ENCODE assay signal across 12 cellular contexts in the genomic region with DNA sequence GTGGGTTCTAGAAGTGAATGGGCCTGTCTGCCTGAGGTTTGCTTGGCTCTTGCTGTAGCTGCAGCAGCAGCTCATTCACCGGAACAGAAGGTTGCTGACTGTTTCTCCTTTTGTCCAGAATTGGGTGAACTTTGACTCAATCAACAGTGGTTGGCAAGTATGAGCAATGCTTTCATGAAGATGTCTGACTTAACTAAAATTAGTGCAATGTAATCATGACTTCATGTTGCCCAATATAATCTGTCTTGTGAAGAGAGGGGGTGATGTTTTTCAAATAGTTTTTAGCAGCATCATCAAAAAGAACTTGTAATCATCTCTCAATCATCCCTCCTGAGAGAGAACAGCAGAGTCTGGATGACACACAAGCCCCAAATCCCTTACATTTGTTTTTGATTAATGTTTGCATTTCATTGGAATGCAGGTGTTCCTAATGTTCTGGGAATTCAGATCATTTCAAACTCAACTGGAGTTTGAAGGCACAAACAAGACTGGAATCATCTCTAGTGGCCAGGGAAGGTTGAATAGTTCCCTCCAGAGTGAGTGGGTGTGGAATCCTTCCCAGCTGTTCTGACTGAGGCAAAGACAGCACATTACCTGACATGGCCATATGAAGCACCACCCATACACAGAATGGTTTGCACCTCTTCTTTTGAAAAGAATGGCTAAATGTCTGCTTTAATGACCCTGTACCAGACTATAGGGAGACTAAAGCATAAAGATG.
A peak's percentile ranks its signal among the peaks of the same experiment; 100 is the strongest.
DNase-seq lines count a peak whose midpoint lies in the region; ATAC-seq and TF ChIP-seq lines count a peak whose summit lies in the region.
"Had no signal": no experiment of that assay in that cellular context is flagged by ENCODE, and none has a peak within 500 bp of the region (broad histone marks: within the 10 kb centered on the region; RNA-seq: fewer than 3 reads in every experiment).

No MANE protein-coding gene starts in this region.

- H3K36me3 ChIP-seq in SJSA1, result no peaks in the 10 kb centered on the region
- H3K36me3 ChIP-seq in upper lobe of right lung, result no peaks in the 10 kb centered on the region

- intact Hi-C loops in upper lobe of right lung (cut with DNase I), result no loop called here

- H3K27ac ChIP-seq in HL-60 (replicated peaks), result no peak overlapping the region
- H3K27ac ChIP-seq in SJSA1, result peak overlapping the region; percentile 30
- no peak overlapping the region for H3K27ac ChIP-seq in upper lobe of right lung

- H3K9me3 ChIP-seq in SJSA1 (replicated peaks) (no peaks in the 10 kb centered on the region), upper lobe of right lung (no peaks in the 10 kb centered on the region)

- H3K27me3 ChIP-seq in HL-60 (ENCODE audit: insufficient read depth, poor library complexity, severe bottlenecking) (no peaks in the 10 kb centered on the region), SJSA1 (replicated peaks) (no peaks in the 10 kb centered on the region), upper lobe of right lung (no peaks in the 10 kb centered on the region)

- ATAC-seq in upper lobe of right lung, result peak; percentile 77
- ATAC-seq: naive thymus-derived CD8-positive, alpha-beta T cell had no signal

- H3K4me1 ChIP-seq in SJSA1 (replicated peaks) (peaks cover 14% of the 10 kb centered on the region), upper lobe of right lung (no peaks in the 10 kb centered on the region)

- DNase-seq in HL-60 (ENCODE audit: low read depth in 1 of 2, low spot score in 1 of 2) (peak; percentile 16 to 64), SJSA1 (ENCODE audit: low read depth in 1 of 2, low spot score in 2 of 2) (peak in 1 of 2 experiments; percentile 52), fibroblast of villous mesenchyme (ENCODE audit: low read depth) (peak; percentile 91), upper lobe of right lung (no peak), dermis blood vessel endothelial cell (no peak), NCI-H2107 treated with DMSO at 0.1 percent for 48 hours (lab: John Stamatoyannopoulos, UW; ENCODE audit: unreplicated experiment) (no peak)
- no peak for DNase-seq in activated CD4-positive, alpha-beta T cell treated with anti-CD3 and anti-CD28 coated beads for 4 hours
- DNase-seq: activated CD4-positive, alpha-beta T cell treated with anti-CD3 and anti-CD28 coated beads, Interleukin-2, amount 50 U/mL, for 48 hours; anterior cingulate cortex; naive thymus-derived CD8-positive, alpha-beta T cell; NCI-H1092; substantia nigra had no signal

- H3K4me3 ChIP-seq in HL-60 (replicated peaks; ENCODE audit: insufficient read depth, low read length), result no peak overlapping the region
- no peak overlapping the region for H3K4me3 ChIP-seq in SJSA1
- no peak overlapping the region for H3K4me3 ChIP-seq in fibroblast of villous mesenchyme (ENCODE audit: low read depth, low read length)
- H3K4me3 ChIP-seq in upper lobe of right lung, result no peak overlapping the region

- TF ChIP-seq CTCF in HL-60 (IDR thresholded peaks at IDR 0.05; ENCODE audit: insufficient read depth, low read length) (no peak), fibroblast of villous mesenchyme (IDR thresholded peaks at IDR 0.05; ENCODE audit: insufficient read depth, low read depth, low read length) (no peak), upper lobe of right lung (IDR thresholded peaks at IDR 0.05) (no peak)

Comparison
In these comparisons a context has a peak if more than half of its experiments do, and no peak if none do; other contexts are left out.
1. DNase-seq: peak in HL-60 (2 of 2) and fibroblast of villous mesenchyme (single experiment); none in upper lobe of right lung (single experiment), activated CD4-positive, alpha-beta T cell treated with anti-CD3 and anti-CD28 coated beads for 4 hours (0 of 2), dermis blood vessel endothelial cell (single experiment) and NCI-H2107 treated with DMSO at 0.1 percent for 48 hours (single experiment).